Comparison of ENCODE assay signal across 21 cellular contexts in genomic region chrX:117838581-117839331, GRCh38.
DNase-seq lines count a peak whose midpoint lies in the region; ATAC-seq, FAIRE-seq and TF ChIP-seq lines count a peak whose summit lies in the region.
"Had no signal": no experiment of that assay in that cellular context is flagged by ENCODE, and none has a peak within 500 bp of the region (broad histone marks: within the 10 kb centered on the region; RNA-seq: fewer than 3 reads in every experiment).

No MANE protein-coding gene starts in this region.

- no peaks in the 10 kb centered on the region for H3K9me3 ChIP-seq in astrocyte (ENCODE audit: insufficient read depth, low read depth, low read length)
- H3K9me3 ChIP-seq in mucosa of descending colon = no peaks in the 10 kb centered on the region

- no peaks in the 10 kb centered on the region for H3K27me3 ChIP-seq in astrocyte (ENCODE audit: insufficient read depth, low read length)
- H3K27me3 ChIP-seq: BLaER1 had no signal

- H3K27me3 Mint-ChIP-seq in astrocyte (ENCODE audit: low read depth, unreplicated experiment) = no peaks in the 10 kb centered on the region
- peaks cover 4% of the 10 kb centered on the region for H3K27me3 Mint-ChIP-seq in nephron progenitor cell (ENCODE audit: low read depth, poor library complexity)

- no peaks in the 10 kb centered on the region for H4K20me1 ChIP-seq in astrocyte (ENCODE audit: insufficient read depth, low read length)
- H4K20me1 ChIP-seq: BLaER1 had no signal

- no peaks in the 10 kb centered on the region for H3K4me1 Mint-ChIP-seq in astrocyte (ENCODE audit: low read depth, unreplicated experiment)
- H3K4me1 Mint-ChIP-seq in nephron progenitor cell = peaks cover 5% of the 10 kb centered on the region
- H3K4me1 Mint-ChIP-seq: CD14-positive monocyte, GM23338 had no signal

- DNase-seq in GM12891 (ENCODE audit: insufficient read length, low spot score) (no peak), astrocyte (ENCODE audit: low read depth) (no peak), mucosa of descending colon (no peak), nephron progenitor cell (no peak), NCI-H1694 treated with DMSO at 0.1 percent for 48 hours (lab: John Stamatoyannopoulos, UW) (no peak)
- no peak for DNase-seq in activated T-cell treated with anti-CD3 and anti-CD28 coated beads, Interleukin-2, amount 50 U/mL, for 1 hour
- DNase-seq: 8988T; Calu3; CD8-positive, alpha-beta T cell; DMS79 treated with DMSO at 0.1 percent for 48 hours; GF-D8; HCEC 1CT; KG1 had no signal

- ATAC-seq in GM21360 (IDR thresholded peaks at IDR 0.05; ENCODE audit: unreplicated experiment) = peak; percentile 53
- ATAC-seq in mucosa of descending colon = peak; percentile 65
- ATAC-seq in HG02588 (IDR thresholded peaks at IDR 0.05; ENCODE audit: unreplicated experiment) = no peak
- ATAC-seq: CD8-positive, alpha-beta T cell; GM23338 had no signal

- TF ChIP-seq POLR2A in GM12891 (IDR thresholded peaks at IDR 0.05; ENCODE audit: low read depth, low read length) = no peak

- no peaks in the 10 kb centered on the region for H3K79me2 ChIP-seq in astrocyte (ENCODE audit: insufficient read depth, low read length)

- TF ChIP-seq CTCF in astrocyte (IDR thresholded peaks at IDR 0.05; ENCODE audit: insufficient read depth, low read depth, low read length) = no peak
- no peak for TF ChIP-seq CTCF in mucosa of descending colon (IDR thresholded peaks at IDR 0.05)
- TF ChIP-seq CTCF in nephron progenitor cell (IDR thresholded peaks at IDR 0.05) = no peak

- H3K9ac ChIP-seq in astrocyte (ENCODE audit: low read length) = no peak overlapping the region
- H3K9ac ChIP-seq: BLaER1 had no signal

- H3K27ac Mint-ChIP-seq in astrocyte (ENCODE audit: unreplicated experiment) (no peak overlapping the region), nephron progenitor cell (no peak overlapping the region)
- H3K27ac Mint-ChIP-seq: CD14-positive monocyte; CD8-positive, alpha-beta T cell; GM23338 had no signal

- no peak overlapping the region for H3K4me2 ChIP-seq in astrocyte (ENCODE audit: low read length)
- H3K4me2 ChIP-seq: BLaER1, GM23338 had no signal

- H3K4me3 ChIP-seq in astrocyte (ENCODE audit: insufficient read depth, low read depth, low read length) (no peak overlapping the region), mucosa of descending colon (no peak overlapping the region)
- H3K4me3 ChIP-seq: BLaER1, GM12878, GM23338 had no signal

- H3K4me3 Mint-ChIP-seq in astrocyte (ENCODE audit: unreplicated experiment) (no peak overlapping the region), nephron progenitor cell (no peak overlapping the region)
- H3K4me3 Mint-ChIP-seq: CD14-positive monocyte; CD8-positive, alpha-beta T cell; GM23338 had no signal

- H3K9me3 Mint-ChIP-seq in astrocyte (ENCODE audit: unreplicated experiment) = peaks cover 2% of the 10 kb centered on the region
- peaks cover 54% of the 10 kb centered on the region for H3K9me3 Mint-ChIP-seq in nephron progenitor cell

- H3K36me3 ChIP-seq in astrocyte (ENCODE audit: insufficient read depth, low read length) (no peaks in the 10 kb centered on the region), mucosa of descending colon (ENCODE audit: low read depth) (no peaks in the 10 kb centered on the region)
- H3K36me3 ChIP-seq: BLaER1 had no signal

- no peak overlapping the region for H3K27ac ChIP-seq in astrocyte (ENCODE audit: low read depth, low read length)
- H3K27ac ChIP-seq: BLaER1 had no signal

- intact Hi-C loops in mucosa of descending colon (cut with DNase I, micrococcal nuclease) = no loop called here

- H2AFZ ChIP-seq in astrocyte (ENCODE audit: low read depth, low read length) = no peak overlapping the region
- H2AFZ ChIP-seq: GM23338 had no signal

- no peaks in the 10 kb centered on the region for H3K4me1 ChIP-seq in astrocyte (ENCODE audit: insufficient read depth, low read length)
- H3K4me1 ChIP-seq in mucosa of descending colon (ENCODE audit: low read depth) = no peaks in the 10 kb centered on the region
- H3K4me1 ChIP-seq: BLaER1 had no signal

- H3K36me3 Mint-ChIP-seq in astrocyte (ENCODE audit: low read depth, unreplicated experiment) = no peaks in the 10 kb centered on the region
- no peaks in the 10 kb centered on the region for H3K36me3 Mint-ChIP-seq in nephron progenitor cell (ENCODE audit: low read depth)
- H3K36me3 Mint-ChIP-seq: CD14-positive monocyte; CD8-positive, alpha-beta T cell had no signal

- peak; percentile 84 for FAIRE-seq in GM12891 (lab: Jason Lieb, UNC)
- FAIRE-seq in astrocyte (lab: Jason Lieb, UNC) = peak; percentile 26
- FAIRE-seq: GM12878, GM19239, H54 had no signal

TF ChIP-seq in GM12891, 5 proteins besides CTCF, POLR2A, EP300 and RAD21:
- no peak for TF ChIP-seq POU2F2 (IDR thresholded peaks at IDR 0.05; ENCODE audit: low read depth, low read length)
- no peak for TF ChIP-seq TAF1 (IDR thresholded peaks at IDR 0.05; ENCODE audit: low read depth, low read length)
- TF ChIP-seq POLR2AphosphoS5 (IDR thresholded peaks at IDR 0.05; ENCODE audit: low read depth, low read length) = no peak
- peak; percentile 47 for TF ChIP-seq SPI1 (IDR thresholded peaks at IDR 0.05; ENCODE audit: low read depth, low read length)
- no peak for TF ChIP-seq PAX5 (IDR thresholded peaks at IDR 0.05; ENCODE audit: insufficient read depth, low read length, severe bottlenecking)
TF ChIP-seq in GM12891: peak in this region for 1.
